ENCODE assay signal across 2 cellular contexts in the genomic region with DNA sequence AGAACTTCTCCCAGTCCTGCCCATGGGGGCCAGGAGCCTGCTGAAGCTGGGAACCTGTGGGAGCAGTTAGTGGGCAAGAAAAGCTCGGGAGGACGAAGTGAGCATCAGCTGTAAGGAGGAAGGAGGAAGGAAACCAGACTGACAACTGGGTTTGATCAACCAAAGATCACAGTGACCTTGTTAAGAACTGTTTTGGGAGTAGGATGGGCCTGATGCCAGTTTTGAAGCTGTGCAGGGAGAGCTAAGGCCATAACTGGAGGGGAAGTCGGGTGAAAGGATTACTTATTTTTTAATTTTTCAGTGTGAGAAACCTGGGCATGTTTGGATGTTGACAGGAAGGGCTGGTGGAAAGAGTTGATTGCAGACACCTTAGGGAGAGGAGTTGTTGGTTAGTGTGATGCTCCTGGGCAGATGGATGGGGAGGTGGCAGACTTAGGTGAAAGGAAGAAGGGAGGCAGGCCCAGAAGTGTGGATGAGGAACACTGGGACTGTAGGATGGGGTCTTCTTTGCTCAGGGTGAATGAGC.
TF ChIP-seq lines count a peak whose summit lies in the region.

No MANE protein-coding gene starts in this region.

TF ChIP-seq in HCT116, 20 proteins besides CTCF, POLR2A, EP300 and RAD21 (continued from another document):
- TF ChIP-seq EZH2phosphoT487 (IDR thresholded peaks at IDR 0.05; ENCODE audit: borderline replicate concordance) (no peak), JUND (IDR thresholded peaks at IDR 0.05) (no peak), EGR1 (IDR thresholded peaks at IDR 0.05; ENCODE audit: low read depth) (no peak), POLR2AphosphoS5 (IDR thresholded peaks at IDR 0.05; ENCODE audit: low read depth, low read length) (no peak), FOSL1 (IDR thresholded peaks at IDR 0.05; ENCODE audit: low read depth) (no peak), SP1 (IDR thresholded peaks at IDR 0.05; ENCODE audit: low read depth) (no peak), EZH2 (IDR thresholded peaks at IDR 0.05) (no peak)
- TF ChIP-seq, protein P1, sequence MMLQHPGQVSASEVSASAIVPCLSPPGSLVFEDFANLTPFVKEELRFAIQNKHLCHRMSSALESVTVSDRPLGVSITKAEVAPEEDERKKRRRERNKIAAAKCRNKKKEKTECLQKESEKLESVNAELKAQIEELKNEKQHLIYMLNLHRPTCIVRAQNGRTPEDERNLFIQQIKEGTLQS (IDR thresholded peaks at IDR 0.05): no peak

TF ChIP-seq in endothelial cell of umbilical vein, 7 proteins besides CTCF, POLR2A, EP300 and RAD21 (continued from another document):
- TF ChIP-seq, protein P2, sequence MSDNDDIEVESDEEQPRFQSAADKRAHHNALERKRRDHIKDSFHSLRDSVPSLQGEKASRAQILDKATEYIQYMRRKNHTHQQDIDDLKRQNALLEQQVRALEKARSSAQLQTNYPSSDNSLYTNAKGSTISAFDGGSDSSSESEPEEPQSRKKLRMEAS (IDR thresholded peaks at IDR 0.05; ENCODE audit: insufficient read depth, insufficient read length): no peak
- no peak for TF ChIP-seq MYC (IDR thresholded peaks at IDR 0.05; ENCODE audit: low read depth, low read length)
